ENCODE assay signal across 1 cellular context in the genomic region with DNA sequence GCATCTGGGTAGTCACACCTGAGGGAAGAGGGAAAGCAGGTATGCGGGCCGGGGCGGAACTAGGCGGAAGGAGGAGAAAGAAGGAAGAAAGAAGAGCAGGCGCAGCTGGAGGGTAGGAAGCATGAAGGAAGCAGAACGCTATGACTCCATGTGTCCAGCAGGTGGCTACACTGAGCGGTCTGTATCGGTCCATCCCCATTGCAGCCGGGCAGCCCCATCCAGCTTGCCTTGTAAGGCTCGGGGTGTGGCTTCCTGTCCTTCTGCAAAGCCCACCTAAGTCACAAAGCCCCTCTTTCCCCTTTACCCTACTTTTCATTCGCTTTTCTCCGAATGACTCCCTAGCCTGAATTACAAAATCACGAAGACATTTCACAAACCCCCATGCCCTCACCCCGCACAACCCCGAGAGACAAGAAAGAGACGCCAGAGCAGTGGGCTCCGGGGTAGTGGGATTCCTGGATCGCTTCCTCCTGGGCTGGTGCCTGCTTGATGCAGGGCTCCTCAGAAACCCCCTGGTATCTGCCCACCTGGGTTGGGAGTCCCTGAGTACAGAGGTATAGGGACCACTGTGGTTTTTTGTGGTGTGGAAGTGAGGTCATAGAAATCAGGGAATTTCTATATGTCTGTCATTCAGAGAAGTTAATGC.
TF ChIP-seq lines count a peak whose summit lies in the region.

No MANE protein-coding gene starts in this region.

TF ChIP-seq in K562, 482 proteins besides CTCF, POLR2A, EP300 and RAD21 (continued from another document):
- TF ChIP-seq, protein P1, sequence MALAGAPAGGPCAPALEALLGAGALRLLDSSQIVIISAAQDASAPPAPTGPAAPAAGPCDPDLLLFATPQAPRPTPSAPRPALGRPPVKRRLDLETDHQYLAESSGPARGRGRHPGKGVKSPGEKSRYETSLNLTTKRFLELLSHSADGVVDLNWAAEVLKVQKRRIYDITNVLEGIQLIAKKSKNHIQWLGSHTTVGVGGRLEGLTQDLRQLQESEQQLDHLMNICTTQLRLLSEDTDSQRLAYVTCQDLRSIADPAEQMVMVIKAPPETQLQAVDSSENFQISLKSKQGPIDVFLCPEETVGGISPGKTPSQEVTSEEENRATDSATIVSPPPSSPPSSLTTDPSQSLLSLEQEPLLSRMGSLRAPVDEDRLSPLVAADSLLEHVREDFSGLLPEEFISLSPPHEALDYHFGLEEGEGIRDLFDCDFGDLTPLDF (CRISPR knock-in tag; IDR thresholded peaks at IDR 0.05) = no peak
- TF ChIP-seq CREM (IDR thresholded peaks at IDR 0.05; ENCODE audit: low read depth) (peak; percentile 62), SRF (CRISPR knock-in tag; IDR thresholded peaks at IDR 0.05) (peak in 1 of 2 experiments; percentile 56; a peak in 1 of 4 replicates), FOXA1 (IDR thresholded peaks at IDR 0.05; ENCODE audit: borderline replicate concordance) (no peak), SREBF2 (CRISPR knock-in tag; IDR thresholded peaks at IDR 0.05) (no peak), JUND (IDR thresholded peaks at IDR 0.05; ENCODE audit: borderline replicate concordance, low read depth, low read length) (0 out of 2 replicates have a peak, but pooled peaks have one; percentile 5), JUND (tag; IDR thresholded peaks at IDR 0.05; ENCODE audit: borderline replicate concordance, low read depth, low read length) (no peak), SMC3 (conservative IDR thresholded peaks at IDR 0.05; ENCODE audit: insufficient read depth, low read depth, low read length) (peak; percentile 78), BCL6 (CRISPR knock-in tag; IDR thresholded peaks at IDR 0.05) (no peak), STAG1 (CRISPR knock-in tag; IDR thresholded peaks at IDR 0.05; ENCODE audit: borderline replicate concordance) (peak; percentile 37; the same call in 1 of the 2 replicates), CREB1 (IDR thresholded peaks at IDR 0.05) (no peak), CREB1 (CRISPR knock-in tag; IDR thresholded peaks at IDR 0.05) (peak; percentile 14; the same call in 1 of the 2 replicates), ETV1 (tag; conservative IDR thresholded peaks at IDR 0.05; ENCODE audit: low read depth) (0 out of 2 replicates have a peak, but pooled peaks have one; percentile 25), MECOM (CRISPR knock-in tag; IDR thresholded peaks at IDR 0.05) (0 out of 2 replicates have a peak, but pooled peaks have one; percentile 14), RCOR1 (IDR thresholded peaks at IDR 0.05; ENCODE audit: borderline replicate concordance in 1 of 2, low read depth in 2 of 2, low read length in 2 of 2) (peak in 1 of 2 experiments; percentile 15; a peak in 1 of 4 replicates)
- TF ChIP-seq, protein P2, sequence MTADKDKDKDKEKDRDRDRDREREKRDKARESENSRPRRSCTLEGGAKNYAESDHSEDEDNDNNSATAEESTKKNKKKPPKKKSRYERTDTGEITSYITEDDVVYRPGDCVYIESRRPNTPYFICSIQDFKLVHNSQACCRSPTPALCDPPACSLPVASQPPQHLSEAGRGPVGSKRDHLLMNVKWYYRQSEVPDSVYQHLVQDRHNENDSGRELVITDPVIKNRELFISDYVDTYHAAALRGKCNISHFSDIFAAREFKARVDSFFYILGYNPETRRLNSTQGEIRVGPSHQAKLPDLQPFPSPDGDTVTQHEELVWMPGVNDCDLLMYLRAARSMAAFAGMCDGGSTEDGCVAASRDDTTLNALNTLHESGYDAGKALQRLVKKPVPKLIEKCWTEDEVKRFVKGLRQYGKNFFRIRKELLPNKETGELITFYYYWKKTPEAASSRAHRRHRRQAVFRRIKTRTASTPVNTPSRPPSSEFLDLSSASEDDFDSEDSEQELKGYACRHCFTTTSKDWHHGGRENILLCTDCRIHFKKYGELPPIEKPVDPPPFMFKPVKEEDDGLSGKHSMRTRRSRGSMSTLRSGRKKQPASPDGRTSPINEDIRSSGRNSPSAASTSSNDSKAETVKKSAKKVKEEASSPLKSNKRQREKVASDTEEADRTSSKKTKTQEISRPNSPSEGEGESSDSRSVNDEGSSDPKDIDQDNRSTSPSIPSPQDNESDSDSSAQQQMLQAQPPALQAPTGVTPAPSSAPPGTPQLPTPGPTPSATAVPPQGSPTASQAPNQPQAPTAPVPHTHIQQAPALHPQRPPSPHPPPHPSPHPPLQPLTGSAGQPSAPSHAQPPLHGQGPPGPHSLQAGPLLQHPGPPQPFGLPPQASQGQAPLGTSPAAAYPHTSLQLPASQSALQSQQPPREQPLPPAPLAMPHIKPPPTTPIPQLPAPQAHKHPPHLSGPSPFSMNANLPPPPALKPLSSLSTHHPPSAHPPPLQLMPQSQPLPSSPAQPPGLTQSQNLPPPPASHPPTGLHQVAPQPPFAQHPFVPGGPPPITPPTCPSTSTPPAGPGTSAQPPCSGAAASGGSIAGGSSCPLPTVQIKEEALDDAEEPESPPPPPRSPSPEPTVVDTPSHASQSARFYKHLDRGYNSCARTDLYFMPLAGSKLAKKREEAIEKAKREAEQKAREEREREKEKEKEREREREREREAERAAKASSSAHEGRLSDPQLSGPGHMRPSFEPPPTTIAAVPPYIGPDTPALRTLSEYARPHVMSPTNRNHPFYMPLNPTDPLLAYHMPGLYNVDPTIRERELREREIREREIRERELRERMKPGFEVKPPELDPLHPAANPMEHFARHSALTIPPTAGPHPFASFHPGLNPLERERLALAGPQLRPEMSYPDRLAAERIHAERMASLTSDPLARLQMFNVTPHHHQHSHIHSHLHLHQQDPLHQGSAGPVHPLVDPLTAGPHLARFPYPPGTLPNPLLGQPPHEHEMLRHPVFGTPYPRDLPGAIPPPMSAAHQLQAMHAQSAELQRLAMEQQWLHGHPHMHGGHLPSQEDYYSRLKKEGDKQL (CRISPR knock-in tag; IDR thresholded peaks at IDR 0.05; ENCODE audit: borderline replicate concordance) = no peak
- TF ChIP-seq, protein P3, sequence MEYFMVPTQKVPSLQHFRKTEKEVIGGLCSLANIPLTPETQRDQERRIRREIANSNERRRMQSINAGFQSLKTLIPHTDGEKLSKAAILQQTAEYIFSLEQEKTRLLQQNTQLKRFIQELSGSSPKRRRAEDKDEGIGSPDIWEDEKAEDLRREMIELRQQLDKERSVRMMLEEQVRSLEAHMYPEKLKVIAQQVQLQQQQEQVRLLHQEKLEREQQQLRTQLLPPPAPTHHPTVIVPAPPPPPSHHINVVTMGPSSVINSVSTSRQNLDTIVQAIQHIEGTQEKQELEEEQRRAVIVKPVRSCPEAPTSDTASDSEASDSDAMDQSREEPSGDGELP (CRISPR knock-in tag; IDR thresholded peaks at IDR 0.05; ENCODE audit: borderline replicate concordance) = peak; percentile 31; the same call in 1 of the 2 replicates
